ENCODE assay signal across 7 cellular contexts in the genomic region with DNA sequence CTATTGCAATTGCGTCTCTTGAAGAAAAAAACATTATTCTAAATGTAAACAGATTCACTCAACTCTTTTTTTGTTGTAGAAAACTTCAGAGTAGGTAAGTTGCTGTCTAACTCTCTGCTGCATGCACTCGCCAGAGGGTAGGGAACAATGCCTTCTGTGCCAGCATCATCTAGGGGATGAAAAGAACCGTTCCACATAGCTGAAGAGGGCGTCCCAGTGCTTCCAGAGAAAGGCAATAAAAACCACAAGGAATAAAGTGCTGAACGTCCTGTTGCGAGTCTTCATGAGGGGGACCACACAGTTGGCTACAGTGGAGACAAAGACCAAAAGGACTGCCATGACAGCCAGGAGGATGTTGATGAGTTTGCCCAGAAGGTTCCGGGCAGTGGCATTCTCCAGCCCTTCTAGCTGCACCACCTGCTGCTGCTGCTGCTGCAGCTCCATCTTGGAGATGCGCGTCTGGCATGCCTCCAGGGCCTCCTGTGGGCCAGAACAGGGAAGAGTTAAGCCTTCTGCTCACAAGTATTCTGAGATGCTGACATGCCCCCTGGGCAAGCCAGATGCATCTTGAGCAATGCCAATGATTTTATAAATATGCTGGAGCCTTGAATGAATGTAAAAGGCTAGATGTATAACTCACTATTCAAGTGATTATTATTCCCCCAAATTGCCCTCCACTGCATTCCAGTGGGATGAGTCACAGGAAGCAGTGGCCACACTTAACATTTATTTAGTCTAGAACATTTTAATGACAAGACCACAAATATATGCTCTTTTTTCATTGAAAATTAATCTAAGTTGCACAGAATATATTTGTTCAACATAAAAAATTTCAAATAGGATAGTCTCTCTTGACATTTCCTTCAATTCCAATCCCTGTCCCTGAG. TPM values are rescaled to one million over a fixed set of nuclear protein-coding genes. Genes with fewer than 3 reads are reported as not detected.
DNase-seq lines count a peak whose midpoint lies in the region; ATAC-seq, FAIRE-seq and TF ChIP-seq lines count a peak whose summit lies in the region.

No MANE protein-coding gene starts in this region.

- peak; percentile 84 to 93 for DNase-seq in foreskin keratinocyte
- no peak for DNase-seq in activated naive CD4-positive, alpha-beta T cell treated with anti-CD3 and anti-CD28 coated beads, Interleukin-2, amount 50 U/mL, for 16 hours
- no peak for DNase-seq in D721Med (ENCODE audit: insufficient read length, low spot score)
- no peak for DNase-seq in activated CD4-positive, alpha-beta T cell treated with anti-CD3 and anti-CD28 coated beads for 4 hours

- peak overlapping the region; percentile 48 for H3K9ac ChIP-seq in skeletal muscle satellite cell (ENCODE audit: low read depth, low read length)

- FAIRE-seq in D721Med (lab: Jason Lieb, UNC) = no peak

- CTCF ChIA-PET in HEK293 (lab: Yijun Ruan, JAX) = interaction anchor here (0.6 to 1.2 kb wide), 4 partner anchors 12 to 174 kb away, joined by 3 to 5 read pairs (median 4); no protein-coding TSS in a partner anchor

- no peaks in the 10 kb centered on the region for H3K9me3 ChIP-seq in HEK293 (ENCODE audit: control insufficient read depth, insufficient read depth, low read depth, low read length)
- H3K9me3 ChIP-seq in skeletal muscle satellite cell (replicated peaks; ENCODE audit: low read length) = no peaks in the 10 kb centered on the region

- no peak for TF ChIP-seq CTCF in HEK293 (tag by site-specific recombination; IDR thresholded peaks at IDR 0.05)
- TF ChIP-seq CTCF in foreskin keratinocyte (conservative IDR thresholded peaks at IDR 0.05) = peak; percentile 26
- TF ChIP-seq CTCF in D721Med (IDR thresholded peaks at IDR 0.05; ENCODE audit: insufficient read depth, missing control alignments) = no peak

- ATAC-seq in SK-N-SH treated with all-trans-retinoic acid at 6 μM for 48 hours (peak; percentile 87), foreskin keratinocyte (peak; percentile 81)

- H3K4me2 ChIP-seq in skeletal muscle satellite cell (ENCODE audit: low read length) = peak overlapping the region; percentile 42

- POLR2A ChIA-PET in HEK293 (lab: Yijun Ruan, JAX) = no interaction called here

- H3K4me3 ChIP-seq in HEK293 (ENCODE audit: low read depth, low read length) (no peak overlapping the region), skeletal muscle satellite cell (ENCODE audit: low read length) (peak overlapping the region; percentile 13)

- H3K27ac ChIP-seq in HEK293 (ENCODE audit: extremely low read depth, low read depth, low read length) (no peak overlapping the region), foreskin keratinocyte (no peak overlapping the region)

- peaks cover 2% of the 10 kb centered on the region; the same call in 1 of the 2 replicates for H3K4me1 ChIP-seq in HEK293 (ENCODE audit: control insufficient read depth, insufficient read depth, low read length)
- peaks cover 29% of the 10 kb centered on the region for H3K4me1 ChIP-seq in foreskin keratinocyte
- peaks cover 48% of the 10 kb centered on the region for H3K4me1 ChIP-seq in skeletal muscle satellite cell (ENCODE audit: control insufficient read depth, insufficient read depth, low read length)

- H3K27me3 ChIP-seq in foreskin keratinocyte = no peaks in the 10 kb centered on the region
- H3K27me3 ChIP-seq in skeletal muscle satellite cell (ENCODE audit: control insufficient read depth, insufficient read depth, low read length) = no peaks in the 10 kb centered on the region

- peaks cover 0 to 12% of the 10 kb centered on the region in 2 experiments; a peak in 1 of 3 replicates for H3K36me3 ChIP-seq in HEK293 (ENCODE audit: control insufficient read depth in 2 of 2, insufficient read depth in 1 of 2, low read length in 2 of 2)
- peaks cover 7% of the 10 kb centered on the region for H3K36me3 ChIP-seq in skeletal muscle satellite cell (ENCODE audit: insufficient read depth, low read length)

TF ChIP-seq in HEK293, 187 proteins besides CTCF, POLR2A, EP300 and RAD21 (continues in another document):
- TF ChIP-seq, protein P1, sequence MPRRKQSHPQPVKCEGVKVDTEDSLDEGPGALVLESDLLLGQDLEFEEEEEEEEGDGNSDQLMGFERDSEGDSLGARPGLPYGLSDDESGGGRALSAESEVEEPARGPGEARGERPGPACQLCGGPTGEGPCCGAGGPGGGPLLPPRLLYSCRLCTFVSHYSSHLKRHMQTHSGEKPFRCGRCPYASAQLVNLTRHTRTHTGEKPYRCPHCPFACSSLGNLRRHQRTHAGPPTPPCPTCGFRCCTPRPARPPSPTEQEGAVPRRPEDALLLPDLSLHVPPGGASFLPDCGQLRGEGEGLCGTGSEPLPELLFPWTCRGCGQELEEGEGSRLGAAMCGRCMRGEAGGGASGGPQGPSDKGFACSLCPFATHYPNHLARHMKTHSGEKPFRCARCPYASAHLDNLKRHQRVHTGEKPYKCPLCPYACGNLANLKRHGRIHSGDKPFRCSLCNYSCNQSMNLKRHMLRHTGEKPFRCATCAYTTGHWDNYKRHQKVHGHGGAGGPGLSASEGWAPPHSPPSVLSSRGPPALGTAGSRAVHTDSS (tag by site-specific recombination; IDR thresholded peaks at IDR 0.05) = no peak
- TF ChIP-seq, protein P2, sequence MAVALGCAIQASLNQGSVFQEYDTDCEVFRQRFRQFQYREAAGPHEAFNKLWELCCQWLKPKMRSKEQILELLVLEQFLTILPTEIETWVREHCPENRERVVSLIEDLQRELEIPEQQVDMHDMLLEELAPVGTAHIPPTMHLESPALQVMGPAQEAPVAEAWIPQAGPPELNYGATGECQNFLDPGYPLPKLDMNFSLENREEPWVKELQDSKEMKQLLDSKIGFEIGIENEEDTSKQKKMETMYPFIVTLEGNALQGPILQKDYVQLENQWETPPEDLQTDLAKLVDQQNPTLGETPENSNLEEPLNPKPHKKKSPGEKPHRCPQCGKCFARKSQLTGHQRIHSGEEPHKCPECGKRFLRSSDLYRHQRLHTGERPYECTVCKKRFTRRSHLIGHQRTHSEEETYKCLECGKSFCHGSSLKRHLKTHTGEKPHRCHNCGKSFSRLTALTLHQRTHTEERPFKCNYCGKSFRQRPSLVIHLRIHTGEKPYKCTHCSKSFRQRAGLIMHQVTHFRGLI (tag by site-specific recombination; IDR thresholded peaks at IDR 0.05) = no peak
- TF ChIP-seq, protein P3, sequence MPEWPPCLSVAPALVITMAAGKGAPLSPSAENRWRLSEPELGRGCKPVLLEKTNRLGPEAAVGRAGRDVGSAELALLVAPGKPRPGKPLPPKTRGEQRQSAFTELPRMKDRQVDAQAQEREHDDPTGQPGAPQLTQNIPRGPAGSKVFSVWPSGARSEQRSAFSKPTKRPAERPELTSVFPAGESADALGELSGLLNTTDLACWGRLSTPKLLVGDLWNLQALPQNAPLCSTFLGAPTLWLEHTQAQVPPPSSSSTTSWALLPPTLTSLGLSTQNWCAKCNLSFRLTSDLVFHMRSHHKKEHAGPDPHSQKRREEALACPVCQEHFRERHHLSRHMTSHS (tag by site-specific recombination; IDR thresholded peaks at IDR 0.05) = no peak

TF ChIP-seq in SK-N-SH treated with all-trans-retinoic acid at 6 μM for 48 hours, 23 proteins besides CTCF, POLR2A, EP300 and RAD21 (continues in another document):
- TF ChIP-seq OSR1 (CRISPR knock-in tag; IDR thresholded peaks at IDR 0.05) (no peak), ZFP30 (CRISPR knock-in tag; IDR thresholded peaks at IDR 0.05) (no peak), ZNF565 (CRISPR knock-in tag; conservative IDR thresholded peaks at IDR 0.05; ENCODE audit: low read depth) (no peak), RARB (CRISPR knock-in tag; IDR thresholded peaks at IDR 0.05) (no peak), CSRNP3 (CRISPR knock-in tag; IDR thresholded peaks at IDR 0.05) (no peak), ZFP3 (CRISPR knock-in tag; IDR thresholded peaks at IDR 0.05) (0 out of 2 replicates have a peak, but pooled peaks have one; percentile 58), ARNTL (CRISPR knock-in tag; IDR thresholded peaks at IDR 0.05; ENCODE audit: borderline replicate concordance, low read depth) (no peak), CSDC2 (CRISPR knock-in tag; IDR thresholded peaks at IDR 0.05) (no peak), TCF4 (CRISPR knock-in tag; IDR thresholded peaks at IDR 0.05; ENCODE audit: borderline replicate concordance) (no peak), ZNF8 (CRISPR knock-in tag; IDR thresholded peaks at IDR 0.05) (no peak)
- TF ChIP-seq, protein P4, sequence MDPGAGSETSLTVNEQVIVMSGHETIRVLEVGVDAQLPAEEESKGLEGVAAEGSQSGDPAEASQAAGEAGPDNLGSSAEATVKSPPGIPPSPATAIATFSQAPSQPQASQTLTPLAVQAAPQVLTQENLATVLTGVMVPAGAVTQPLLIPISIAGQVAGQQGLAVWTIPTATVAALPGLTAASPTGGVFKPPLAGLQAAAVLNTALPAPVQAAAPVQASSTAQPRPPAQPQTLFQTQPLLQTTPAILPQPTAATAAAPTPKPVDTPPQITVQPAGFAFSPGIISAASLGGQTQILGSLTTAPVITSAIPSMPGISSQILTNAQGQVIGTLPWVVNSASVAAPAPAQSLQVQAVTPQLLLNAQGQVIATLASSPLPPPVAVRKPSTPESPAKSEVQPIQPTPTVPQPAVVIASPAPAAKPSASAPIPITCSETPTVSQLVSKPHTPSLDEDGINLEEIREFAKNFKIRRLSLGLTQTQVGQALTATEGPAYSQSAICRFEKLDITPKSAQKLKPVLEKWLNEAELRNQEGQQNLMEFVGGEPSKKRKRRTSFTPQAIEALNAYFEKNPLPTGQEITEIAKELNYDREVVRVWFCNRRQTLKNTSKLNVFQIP (CRISPR knock-in tag; IDR thresholded peaks at IDR 0.05; ENCODE audit: borderline replicate concordance, low read depth) = no peak; the same call in 1 of the 2 replicates

RNA-seq across cellular contexts. Expression of gene PLXND1, which starts 45.1 kb away (rescaled TPM):
- 1.8 and 3.1 TPM in 2 replicates for total RNA-seq in foreskin keratinocyte
- polyA plus RNA-seq in foreskin keratinocyte = 1.3 and 2.5 TPM in 2 replicates
- 41.7 and 52.2 TPM in 2 replicates for total RNA-seq in skeletal muscle satellite cell (2012; rRNA removed)

Comparison
In these comparisons a context has a peak if more than half of its experiments do, and no peak if none do; other contexts are left out.
1. DNase-seq: peak in foreskin keratinocyte (2 of 2); none in activated naive CD4-positive, alpha-beta T cell treated with anti-CD3 and anti-CD28 coated beads, Interleukin-2, amount 50 U/mL, for 16 hours (single experiment), D721Med (single experiment) and activated CD4-positive, alpha-beta T cell treated with anti-CD3 and anti-CD28 coated beads for 4 hours (0 of 2).
2. Of the 2 proteins assayed by ChIP-seq in both HEK293 and SK-N-SH treated with all-trans-retinoic acid at 6 μM for 48 hours: peak only in HEK293: none; only in SK-N-SH treated with all-trans-retinoic acid at 6 μM for 48 hours: PATZ1 and ZFP3; in both: none; in neither: 0.